ENCODE assay signal across 8 cellular contexts in the genomic region with DNA sequence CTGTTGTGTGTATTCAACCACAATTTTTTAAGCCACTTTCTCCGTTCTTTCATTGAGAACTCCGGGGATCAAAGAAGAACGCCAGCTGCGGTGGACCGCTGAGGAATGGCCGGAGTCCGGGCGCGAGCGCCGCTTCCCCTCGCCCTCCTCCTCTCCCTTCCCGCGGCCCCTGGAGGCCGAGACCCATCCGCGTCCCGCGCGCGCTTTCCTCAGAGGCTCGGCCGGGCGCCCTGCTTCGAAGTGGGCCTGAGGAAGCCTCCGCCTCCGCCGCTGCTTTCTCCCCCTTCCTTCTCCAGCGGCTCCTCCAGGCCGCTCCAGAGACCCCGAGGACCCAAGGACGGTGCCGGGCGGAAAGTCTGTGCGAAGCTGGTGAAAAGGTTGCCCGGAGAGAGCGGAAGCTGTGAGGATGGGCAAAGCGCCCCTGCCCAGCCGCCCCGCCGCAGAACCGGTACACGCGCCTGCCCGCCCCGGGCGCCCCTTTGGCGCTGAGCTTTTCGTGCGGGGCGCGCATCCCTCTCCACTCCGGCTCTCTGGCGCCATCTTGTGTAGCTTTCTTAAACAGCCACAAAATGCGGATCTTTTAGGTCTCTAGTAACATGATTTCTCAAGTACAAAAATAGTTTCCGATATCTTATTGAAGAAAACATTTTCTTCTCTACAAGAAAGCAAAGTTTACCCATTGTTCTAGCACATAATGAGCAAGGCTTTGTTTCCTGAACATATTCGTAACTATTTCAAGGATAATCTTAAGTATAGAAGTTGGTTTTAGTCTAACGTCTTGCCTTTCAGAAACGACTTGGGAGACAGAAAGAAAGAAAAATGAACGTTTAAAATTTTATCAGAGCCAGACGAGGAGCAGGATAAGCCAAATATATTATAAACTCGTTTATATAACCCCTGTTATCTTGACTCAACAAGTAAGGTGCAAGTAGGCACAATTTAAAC. TPM values are rescaled to one million over a fixed set of nuclear protein-coding genes. Genes with fewer than 3 reads are reported as not detected.
DNase-seq lines count a peak whose midpoint lies in the region; ATAC-seq, FAIRE-seq and TF ChIP-seq lines count a peak whose summit lies in the region.

No MANE protein-coding gene starts in this region.

- no peak overlapping the region for H2BK5ac ChIP-seq in H9 (ENCODE audit: insufficient read length, low read length)

- peak overlapping the region; percentile 77; the same call in 1 of the 2 replicates for H3K14ac ChIP-seq in H9 (ENCODE audit: insufficient read depth, low read length)

- no peaks in the 10 kb centered on the region for H4K20me1 ChIP-seq in H9 (ENCODE audit: control insufficient read depth, insufficient read depth, insufficient read length)

- H3K4me2 ChIP-seq in H9 (ENCODE audit: insufficient read depth, insufficient read length, low read length) = peak overlapping the region; percentile 96

- H3K23me2 ChIP-seq in H9 (ENCODE audit: insufficient read length, low read depth, low read length, poor library complexity, severe bottlenecking) = peaks cover 8% of the 10 kb centered on the region

- H3K36me3 Mint-ChIP-seq in H9 (ENCODE audit: insufficient read depth in 1 of 3, low read depth in 3 of 3) (peaks cover 0 to 11% (median 2%) of the 10 kb centered on the region in 3 experiments; a peak in 3 of 7 replicates), progenitor cell of endocrine pancreas (ENCODE audit: insufficient read depth) (no peaks in the 10 kb centered on the region)

- no peak overlapping the region for H4K5ac ChIP-seq in H9 (ENCODE audit: insufficient read length, low read depth, low read length)

- no peaks in the 10 kb centered on the region for H3K79me1 ChIP-seq in H9 (ENCODE audit: insufficient read depth, low read depth, low read length, poor library complexity, severe bottlenecking)

- H2BK12ac ChIP-seq in H9 (ENCODE audit: insufficient read length, low read depth, low read length) = no peak overlapping the region

- DNase-seq in H9 = peak; percentile 71
- DNase-seq in NCI-H1048 (lab: John Stamatoyannopoulos, UW) = peak; percentile 38
- peak; percentile 60 for DNase-seq in T follicular helper cell (ENCODE audit: low read depth)
- peak; percentile 60 for DNase-seq in amniotic epithelial cell (ENCODE audit: low read depth)
- DNase-seq in left ventricle myocardium inferior = peak; percentile 69
- DNase-seq in progenitor cell of endocrine pancreas (ENCODE audit: low spot score, unreplicated experiment) = peak; percentile 70
- peak; percentile 74 to 92 for DNase-seq in upper lobe of left lung

- no peak overlapping the region for H2AFZ ChIP-seq in H9 (ENCODE audit: low read length)

- WGBS in H9 (ENCODE audit: extremely low coverage, insufficient read length, low lambda C conversion rate) = no CpG with 5 or more reads among the region's 62 CpGs
- WGBS in upper lobe of left lung, 2 donors = 1 to 3% methylated on average over 40 to 62 of the region's 62 CpGs

- peak overlapping the region; percentile 32 for H3K18ac ChIP-seq in H9 (ENCODE audit: insufficient read length, low read depth, low read length)

- TF ChIP-seq CTCF in H9 (conservative IDR thresholded peaks at IDR 0.05) (peak; percentile 95), left ventricle myocardium inferior (IDR thresholded peaks at IDR 0.05; ENCODE audit: borderline replicate concordance) (peak; percentile 94), progenitor cell of endocrine pancreas (IDR thresholded peaks at IDR 0.05; ENCODE audit: unreplicated experiment) (peak; percentile 95), upper lobe of left lung (IDR thresholded peaks at IDR 0.05) (peak; percentile 64 to 89 (median 75))

- ATAC-seq in upper lobe of left lung (ENCODE audit: low FRiP score in 2 of 2) = peak; percentile 94 to 97

- H3K4me3 ChIP-seq in left ventricle myocardium inferior (peak overlapping the region; percentile 75), upper lobe of left lung (peak overlapping the region; percentile 49 to 70 (median 58))

- intact Hi-C loops in left ventricle myocardium inferior (cut with micrococcal nuclease) = loop anchor here (5.0 kb wide), 1 partner anchor 197 kb away; no protein-coding TSS in a partner anchor

- H3K9me3 Mint-ChIP-seq in H9 (peaks cover 5 to 6% of the 10 kb centered on the region in 2 experiments; a peak in 2 of 5 replicates), progenitor cell of endocrine pancreas (ENCODE audit: low read depth) (no peaks in the 10 kb centered on the region)

- H3K4me1 ChIP-seq in H9 (ENCODE audit: insufficient read depth, low read length) (no peaks in the 10 kb centered on the region; the same call in 1 of the 2 replicates), left ventricle myocardium inferior (peaks cover 11% of the 10 kb centered on the region), upper lobe of left lung (peaks cover 0 to 19% (median 9%) of the 10 kb centered on the region in 4 donors)

- TF ChIP-seq EP300 in upper lobe of left lung (IDR thresholded peaks at IDR 0.05) = no peak

- no peak overlapping the region for H3T11ph ChIP-seq in H9 (ENCODE audit: low read length)

- H3K4me1 Mint-ChIP-seq in H9 = peaks cover 8 to 15% of the 10 kb centered on the region in 2 experiments
- peaks cover 2% of the 10 kb centered on the region for H3K4me1 Mint-ChIP-seq in progenitor cell of endocrine pancreas (ENCODE audit: low read depth)

- H3K9ac ChIP-seq in H9 (ENCODE audit: extremely low read depth, insufficient read length, low read length) = peak overlapping the region; percentile 73

- no peak overlapping the region for H2AK5ac ChIP-seq in H9 (ENCODE audit: insufficient read length, low read length)

- H3K27me3 ChIP-seq in H9 (ENCODE audit: insufficient read depth, low read length) (no peaks in the 10 kb centered on the region; the same call in 1 of the 2 replicates), left ventricle myocardium inferior (ENCODE audit: low read depth) (no peaks in the 10 kb centered on the region), upper lobe of left lung (no peaks in the 10 kb centered on the region)

- H3K4me3 Mint-ChIP-seq in H9 (peak overlapping the region; percentile 75 to 90), progenitor cell of endocrine pancreas (ENCODE audit: low read depth) (peak overlapping the region; percentile 78)

- TF ChIP-seq POLR2A in upper lobe of left lung (IDR thresholded peaks at IDR 0.05) = peak in 2 of 4 donors; percentile 22 to 24

- H3K36me3 ChIP-seq in left ventricle myocardium inferior = no peaks in the 10 kb centered on the region
- H3K36me3 ChIP-seq in upper lobe of left lung = no peaks in the 10 kb centered on the region

- no peak overlapping the region for H4K91ac ChIP-seq in H9 (ENCODE audit: insufficient read length, low read depth, low read length)

- no peaks in the 10 kb centered on the region for H3K79me2 ChIP-seq in H9 (ENCODE audit: insufficient read depth, low read length)

- no peak overlapping the region for H3K23ac ChIP-seq in H9 (ENCODE audit: insufficient read length, low read depth, low read length)

- H3K56ac ChIP-seq in H9 (ENCODE audit: insufficient read length, low read depth, low read length) = no peak overlapping the region

- H3K27ac ChIP-seq in H9 (ENCODE audit: insufficient read length, low read depth, low read length) = no peak overlapping the region
- peak overlapping the region; percentile 80 for H3K27ac ChIP-seq in left ventricle myocardium inferior (replicated peaks)
- H3K27ac ChIP-seq in upper lobe of left lung = peak overlapping the region; percentile 58 to 82 (median 80)

- peak overlapping the region; percentile 46 for H2BK20ac ChIP-seq in H9 (ENCODE audit: low read depth, low read length, poor library complexity, severe bottlenecking)

- peak overlapping the region in 1 of 3 experiments; percentile 47; a peak in 1 of 7 replicates for H3K27ac Mint-ChIP-seq in H9
- H3K27ac Mint-ChIP-seq in progenitor cell of endocrine pancreas = no peak overlapping the region

- no peak overlapping the region for H4K8ac ChIP-seq in H9 (replicated peaks; ENCODE audit: insufficient read length, low read depth, low read length)

- H2BK120ac ChIP-seq in H9 (ENCODE audit: low read depth, low read length, poor library complexity, severe bottlenecking) = no peak overlapping the region

- H3K4ac ChIP-seq in H9 (ENCODE audit: low read depth, low read length) = no peak overlapping the region

- H2BK15ac ChIP-seq in H9 (ENCODE audit: low read depth, low read length) = peak overlapping the region; percentile 19; the same call in 1 of the 2 replicates

- H3K27me3 Mint-ChIP-seq in H9 (ENCODE audit: low read depth) (peaks cover 12% of the 10 kb centered on the region), progenitor cell of endocrine pancreas (peaks cover 29% of the 10 kb centered on the region)

- FAIRE-seq in G401.6 (lab: Jason Lieb, UNC) = peak; percentile 76

- H3K9me3 ChIP-seq in H9 (ENCODE audit: control insufficient read depth, low read depth, low read length) (no peaks in the 10 kb centered on the region), left ventricle myocardium inferior (replicated peaks) (peaks cover 9% of the 10 kb centered on the region), upper lobe of left lung (no peaks in the 10 kb centered on the region)

RNA-seq across cellular contexts. Expression of a gene that starts 59.2 kb away (rescaled TPM):
- 38.0 and 38.5 TPM in 2 replicates for total RNA-seq in H9 (2021)
- 17.1 TPM for total RNA-seq in left ventricle myocardium inferior
- 33.4 and 37.0 TPM in 2 replicates for total RNA-seq in progenitor cell of endocrine pancreas
- total RNA-seq in upper lobe of left lung = 100 to 1,000 TPM in 1 of 6 donors, 10 to 100 TPM in 5; 54.5 to 109 (median 67.5) TPM
